ENCODE assay signal across 1 cellular context in genomic region chr19:50192463-50193211, GRCh38.
A peak's percentile ranks its signal among the peaks of the same experiment; 100 is the strongest.
TF ChIP-seq lines count a peak whose summit lies in the region.

No MANE protein-coding gene starts in this region.

TF ChIP-seq in HepG2, 621 proteins besides CTCF, POLR2A, EP300 and RAD21:
- TF ChIP-seq REST (IDR thresholded peaks at IDR 0.05; ENCODE audit: borderline replicate concordance in 1 of 2, low read depth in 1 of 2, low read length in 2 of 2) (peak; percentile 12 to 88), ZMYM3 (CRISPR knock-in tag; IDR thresholded peaks at IDR 0.05) (peak; percentile 26; the same call in 1 of the 2 replicates), MIER2 (CRISPR knock-in tag; IDR thresholded peaks at IDR 0.05) (no peak)
